ENCODE assay signal across 8 cellular contexts in the genomic region with DNA sequence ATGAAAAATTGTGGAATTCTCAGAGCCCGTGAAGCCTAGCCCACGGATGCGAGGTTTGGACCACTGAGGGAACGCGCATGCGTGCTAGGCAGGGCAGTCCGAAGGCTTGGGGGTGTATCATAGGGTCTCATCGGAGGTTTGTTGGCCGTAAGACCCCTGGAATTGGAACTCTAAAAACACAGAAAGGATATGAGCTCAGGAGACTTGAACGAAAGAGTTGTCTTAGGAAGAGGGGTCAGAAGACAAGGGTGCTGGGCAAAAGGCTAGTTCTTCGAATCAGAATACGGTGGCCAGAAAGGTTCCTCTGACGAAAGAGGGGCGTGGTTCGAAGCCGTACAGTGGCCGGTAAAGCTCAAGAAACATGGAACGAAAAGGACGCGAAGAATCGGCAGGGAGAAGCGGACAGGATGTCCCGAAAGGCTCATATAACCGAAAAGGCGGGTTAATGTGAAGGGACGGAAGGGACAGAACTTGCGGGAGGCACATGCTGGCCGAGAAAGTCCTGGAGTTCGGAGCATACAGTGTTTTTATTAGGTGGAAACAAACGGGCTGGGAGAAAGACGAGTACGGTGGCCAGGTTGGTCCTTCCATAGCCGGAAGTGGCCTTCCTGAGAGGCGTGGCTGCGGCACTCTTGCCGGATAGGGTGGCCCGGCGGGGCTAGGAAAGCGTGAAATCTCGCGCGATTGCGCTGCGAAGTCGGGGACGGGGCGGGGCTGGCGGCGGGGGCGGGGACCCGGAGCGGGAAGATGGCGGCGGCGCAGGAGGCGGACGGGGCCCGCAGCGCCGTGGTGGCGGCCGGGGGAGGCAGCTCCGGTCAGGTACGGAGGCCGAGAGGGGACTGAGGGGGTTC. TPM values are rescaled to one million over a fixed set of nuclear protein-coding genes. Genes with fewer than 3 reads are reported as not detected.
DNase-seq lines count a peak whose midpoint lies in the region; ATAC-seq and TF ChIP-seq lines count a peak whose summit lies in the region.

A gene with protein sequence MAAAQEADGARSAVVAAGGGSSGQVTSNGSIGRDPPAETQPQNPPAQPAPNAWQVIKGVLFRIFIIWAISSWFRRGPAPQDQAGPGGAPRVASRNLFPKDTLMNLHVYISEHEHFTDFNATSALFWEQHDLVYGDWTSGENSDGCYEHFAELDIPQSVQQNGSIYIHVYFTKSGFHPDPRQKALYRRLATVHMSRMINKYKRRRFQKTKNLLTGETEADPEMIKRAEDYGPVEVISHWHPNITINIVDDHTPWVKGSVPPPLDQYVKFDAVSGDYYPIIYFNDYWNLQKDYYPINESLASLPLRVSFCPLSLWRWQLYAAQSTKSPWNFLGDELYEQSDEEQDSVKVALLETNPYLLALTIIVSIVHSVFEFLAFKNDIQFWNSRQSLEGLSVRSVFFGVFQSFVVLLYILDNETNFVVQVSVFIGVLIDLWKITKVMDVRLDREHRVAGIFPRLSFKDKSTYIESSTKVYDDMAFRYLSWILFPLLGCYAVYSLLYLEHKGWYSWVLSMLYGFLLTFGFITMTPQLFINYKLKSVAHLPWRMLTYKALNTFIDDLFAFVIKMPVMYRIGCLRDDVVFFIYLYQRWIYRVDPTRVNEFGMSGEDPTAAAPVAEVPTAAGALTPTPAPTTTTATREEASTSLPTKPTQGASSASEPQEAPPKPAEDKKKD (plus strand): TSS at position 732 of the 851 bp plus-strand sequence. CDS start 16 bp downstream, at position 748.

- dilution Hi-C loops in mammary epithelial cell (cut with HindIII; ENCODE audit: low sequenced_read_pairs): loop anchor here (5.0 to 10.0 kb wide), 5 partner anchors 43 to 240 kb away; partner anchors contain the start of gene APOC1

- under 1% methylated on average over 35 of the region's 65 CpGs for WGBS in mammary epithelial cell (ENCODE audit: low coverage, missing lambda C conversion rate)

- peak; percentile 93 for TF ChIP-seq POLR2A in GM18951 (IDR thresholded peaks at IDR 0.05; ENCODE audit: extremely low read depth, insufficient read depth, insufficient read length)

- H4K20me1 ChIP-seq in mammary epithelial cell (ENCODE audit: insufficient read depth, low read length): peaks cover 2% of the 10 kb centered on the region

- peak within 1 kb of the TSS; percentile 99 for H2AFZ ChIP-seq in mammary epithelial cell (ENCODE audit: low read depth, low read length)

- H3K4me3 ChIP-seq in WI38 (ENCODE audit: low read depth, low read length) (peak within 1 kb of the TSS; percentile 92), mammary epithelial cell (replicated peaks in 1 of 3; ENCODE audit: insufficient read depth in 1 of 3, low read depth in 2 of 3, low read length in 3 of 3) (peak within 1 kb of the TSS; percentile 90 to 98 (median 93)), iPS-20b (ENCODE audit: low read length) (peak within 1 kb of the TSS; percentile 97), skin epidermis (peak within 1 kb of the TSS; percentile 84 to 100 (median 98))

- H3K36me3 ChIP-seq in mammary epithelial cell (ENCODE audit: insufficient read depth, low read length) (no peaks in the 10 kb centered on the region), iPS-20b (ENCODE audit: insufficient read depth, low read depth, low read length) (no peaks in the 10 kb centered on the region)

- ATAC-seq in HG03175 (IDR thresholded peaks at IDR 0.05; ENCODE audit: unreplicated experiment): peak; percentile 86

- H3K9me3 ChIP-seq in mammary epithelial cell (replicated peaks; ENCODE audit: insufficient read depth, low read length) (no peaks in the 10 kb centered on the region), iPS-20b (ENCODE audit: insufficient read depth, low read depth, low read length) (no peaks in the 10 kb centered on the region)

- H3K27me3 ChIP-seq in mammary epithelial cell (ENCODE audit: insufficient read depth, low read length): no peaks in the 10 kb centered on the region
- H3K27me3 ChIP-seq in iPS-20b (ENCODE audit: insufficient read depth, low read length): no peaks in the 10 kb centered on the region

- peak within 1 kb of the TSS; percentile 95 for H3K9ac ChIP-seq in mammary epithelial cell (ENCODE audit: insufficient read depth, low read length)
- H3K9ac ChIP-seq in iPS-20b (ENCODE audit: low read depth, low read length): peak within 1 kb of the TSS; percentile 97

- peak; percentile 98 for DNase-seq in AG08395 (ENCODE audit: low spot score)
- peak; percentile 93 for DNase-seq in NCI-H2227 treated with DMSO at 0.1 percent for 48 hours (lab: John Stamatoyannopoulos, UW)
- peak; percentile 96 for DNase-seq in mammary epithelial cell

- in situ Hi-C loops in GM18951 (cut with MboI; ENCODE audit: low sequenced_read_pairs, unreplicated experiment) (no loop called here), mammary epithelial cell (cut with MboI; ENCODE audit: low sequenced_read_pairs in 2 of 2) (loop anchor here (5.0 kb wide), 2 partner anchors 43 to 53 kb away; partner anchors contain the start of gene APOC1 (in 1 of the 2))

- CTCF ChIA-PET in mammary epithelial cell (lab: Charles Lee; ENCODE audit: low non-redundant PET): interaction anchor here (0.5 to 0.6 kb wide), 2 partner anchors 231 to 477 kb away, joined by 3 to 5 read pairs; no protein-coding TSS in a partner anchor

- TF ChIP-seq CTCF in WI38 (IDR thresholded peaks at IDR 0.05; ENCODE audit: low read depth, low read length) (no peak), mammary epithelial cell (conservative IDR thresholded peaks at IDR 0.05 in 1 of 2, IDR thresholded peaks at IDR 0.05 in 1 of 2; ENCODE audit: extremely low read depth in 1 of 2, insufficient read depth in 1 of 2, low read depth in 1 of 2, low read length in 2 of 2) (no peak)

- intact Hi-C loops in mammary epithelial cell (cut with micrococcal nuclease): loop anchor here (1.0 to 10.0 kb wide), 3 partner anchors 108 to 367 kb away; partner anchors contain the start of genes CBLC and NECTIN2

- H3K4me2 ChIP-seq in mammary epithelial cell (ENCODE audit: insufficient read depth, low read depth, low read length): peak within 1 kb of the TSS; percentile 95

- H3K4me1 ChIP-seq in mammary epithelial cell (ENCODE audit: insufficient read depth, low read length): peaks cover 16% of the 10 kb centered on the region
- H3K4me1 ChIP-seq in iPS-20b (ENCODE audit: insufficient read depth, low read length): peaks cover 9% of the 10 kb centered on the region

- TSS peak; percentile 86 for BruUV-seq in mammary epithelial cell (replicated peaks; lab: Mats Ljungman, UMichigan)

- H3K27ac ChIP-seq in mammary epithelial cell (ENCODE audit: insufficient read depth, low read depth, low read length): peak within 1 kb of the TSS; percentile 94
- H3K27ac ChIP-seq in iPS-20b (ENCODE audit: low read length): peak within 1 kb of the TSS; percentile 91
- peak within 1 kb of the TSS; percentile 50 to 99 (median 93) for H3K27ac ChIP-seq in skin epidermis

- H3K79me2 ChIP-seq in mammary epithelial cell (ENCODE audit: insufficient read depth, low read length): peaks cover 58% of the 10 kb centered on the region

RNA-seq across cellular contexts. Expression of the gene that starts here (rescaled TPM):
- 10 to 100 TPM; 36.5 to 89.7 TPM for total RNA-seq in mammary epithelial cell
- polyA plus RNA-seq in mammary epithelial cell: 73.8 TPM
- polyA minus RNA-seq in mammary epithelial cell: 105 TPM

Comparison
In these comparisons a context has a peak if more than half of its experiments do, and no peak if none do; other contexts are left out.
1. Peak in every context shown above with its lines: DNase-seq, ATAC-seq, H3K4me3 ChIP-seq and H3K27ac ChIP-seq.